ENCODE assay signal across 34 cellular contexts in the genomic region with DNA sequence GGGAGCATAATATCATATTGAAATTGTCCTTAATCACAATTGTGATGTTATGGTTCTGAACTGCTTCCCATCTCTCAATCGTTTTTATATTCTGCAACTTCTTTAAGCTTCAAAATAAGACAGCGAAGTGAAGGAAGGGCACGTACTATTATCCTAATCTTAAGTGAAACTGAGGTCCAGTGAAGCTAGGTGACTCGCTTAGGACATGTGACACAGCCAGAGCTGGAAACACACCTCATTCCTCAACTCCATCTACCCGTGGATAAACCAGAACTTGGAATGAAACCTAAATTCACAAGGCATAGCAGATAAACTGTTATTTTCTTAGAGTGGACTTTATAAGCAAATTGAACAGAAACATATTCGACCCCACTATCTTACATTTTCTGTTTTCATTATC.
"Had no signal": no experiment of that assay in that cellular context is flagged by ENCODE, and none has a peak within 500 bp of the region (broad histone marks: within the 10 kb centered on the region; RNA-seq: fewer than 3 reads in every experiment).

No MANE protein-coding gene starts in this region.

- H3K4me3 ChIP-seq: adrenal gland, body of pancreas, breast epithelium, cardiac muscle cell had no signal

- DNase-seq: activated B cell treated with CpG ODN at 0.5 μM for 24 hours; activated CD4-positive, alpha-beta memory T cell treated with anti-CD3 and anti-CD28 coated beads for 36 hours; activated CD4-positive, alpha-beta T cell treated with anti-CD3 and anti-CD28 coated beads for 4 hours; activated CD4-positive, alpha-beta T cell treated with anti-CD3 and anti-CD28 coated beads, Interleukin-2, amount 10 ng/mL, durations not matched to agents 24 days and 14 days; activated CD4-positive, alpha-beta T cell treated with anti-CD3 and anti-CD28 coated beads, Interleukin-2, amount 50 U/mL, for 1 hour; activated CD4-positive, alpha-beta T cell treated with anti-CD3 and anti-CD28 coated beads, Interleukin-2, amount 50 U/mL, for 4 hours; activated CD4-positive, CD25-positive, alpha-beta regulatory T cell treated with anti-CD3 and anti-CD28 coated beads, Interleukin-2, amount 50 U/mL, for 72 hours; activated CD8-positive, alpha-beta memory T cell treated with anti-CD3 and anti-CD28 coated beads, Interleukin-2, amount 50 U/mL, for 4 hours; activated CD8-positive, alpha-beta T cell treated with anti-CD3 and anti-CD28 coated beads for 36 hours; activated effector memory CD4-positive, alpha-beta T cell treated with anti-CD3 and anti-CD28 coated beads, Interleukin-2, amount 50 U/mL, for 16 hours; activated gamma-delta T cell treated with Interleukin-2 at 50 U/mL for 16 hours; activated naive CD4-positive, alpha-beta T cell; activated naive CD4-positive, alpha-beta T cell treated with anti-CD3 and anti-CD28 coated beads for 36 hours; activated naive CD4-positive, alpha-beta T cell treated with anti-CD3 and anti-CD28 coated beads, Interleukin-2, amount 50 U/mL, for 16 hours; activated naive CD8-positive, alpha-beta T cell treated with anti-CD3 and anti-CD28 coated beads for 36 hours; activated T-cell treated with anti-CD3 and anti-CD28 coated beads for 4 hours; activated T-cell treated with anti-CD3 and anti-CD28 coated beads, Interleukin-2, amount 50 U/mL, for 1 hour; activated T-cell treated with anti-CD3 and anti-CD28 coated beads, Interleukin-2, amount 50 U/mL, for 4 hours; activated T-cell treated with anti-CD3 and anti-CD28 coated beads, Interleukin-2, amount 50 U/mL, for 72 hours; adrenal gland; amniotic stem cell; aorta; body of pancreas; brain microvascular endothelial cell; caudate nucleus; cerebellar nuclear complex; T-helper 1 cell; T-helper 2 cell; T-helper 9 cell had no signal

- H3K36me3 ChIP-seq: adrenal gland, brain microvascular endothelial cell, breast epithelium, cardiac muscle cell had no signal

- H3K4me1 ChIP-seq: adrenal gland, body of pancreas, breast epithelium had no signal

- H3K27ac ChIP-seq: adrenal gland, body of pancreas, brain microvascular endothelial cell, breast epithelium, cardiac muscle cell, VCaP had no signal

- ATAC-seq: activated CD8-positive, alpha-beta T cell treated with anti-CD3 and anti-CD28 coated beads for 36 hours; activated naive CD4-positive, alpha-beta T cell treated with anti-CD3 and anti-CD28 coated beads, Interleukin-2, amount 50 U/mL, for 72 hours; activated T-cell treated with anti-CD3 and anti-CD28 coated beads, Interleukin-2, amount 50 U/mL, for 4 hours; activated T-cell treated with anti-CD3 and anti-CD28 coated beads, Interleukin-2, amount 50 U/mL, for 72 hours; activated T-helper 17 cell treated with anti-CD3 and anti-CD28 coated beads, Interleukin-2, amount 50 U/mL, for 72 hours; body of pancreas had no signal

- H3K9me3 ChIP-seq: adrenal gland, body of pancreas, breast epithelium had no signal

- H3K27me3 ChIP-seq: adrenal gland, body of pancreas, brain microvascular endothelial cell, cardiac muscle cell had no signal
